In genomic region chr7:129855234-129855673, GRCh38 we compare ENCODE assay signal across 1 cellular context.
TF ChIP-seq lines count a peak whose summit lies in the region.

No MANE protein-coding gene starts in this region.

TF ChIP-seq in WTC11, 78 proteins besides CTCF, POLR2A, EP300 and RAD21 (continued from another document):
- TF ChIP-seq ATF6 (CRISPR knock-in tag; IDR thresholded peaks at IDR 0.05) (no peak), CREM (CRISPR knock-in tag; IDR thresholded peaks at IDR 0.05) (no peak), SOX15 (CRISPR knock-in tag; IDR thresholded peaks at IDR 0.05) (no peak), KAT7 (CRISPR knock-in tag; IDR thresholded peaks at IDR 0.05; ENCODE audit: borderline replicate concordance) (no peak), HMGA2 (CRISPR knock-in tag; IDR thresholded peaks at IDR 0.05) (no peak), JUN (CRISPR knock-in tag; IDR thresholded peaks at IDR 0.05) (no peak), NFYB (CRISPR knock-in tag; conservative IDR thresholded peaks at IDR 0.05; ENCODE audit: low read depth) (no peak), ZNF532 (CRISPR knock-in tag; IDR thresholded peaks at IDR 0.05; ENCODE audit: borderline replicate concordance) (no peak), HMGXB4 (CRISPR knock-in tag; IDR thresholded peaks at IDR 0.05) (no peak)
